In genomic region chr16:35411156-35411555, GRCh38 we compare ENCODE assay signal across 35 cellular contexts.
"Had no signal": no experiment of that assay in that cellular context is flagged by ENCODE, and none has a peak within 500 bp of the region (broad histone marks: within the 10 kb centered on the region; RNA-seq: fewer than 3 reads in every experiment).

No MANE protein-coding gene starts in this region.

- H3K36me3 ChIP-seq: MG63 had no signal

- DNase-seq: Karpas-422, Kasumi-1, MG63, MV-4-11, NCI-H1048, NCI-H1092, NCI-H1092 treated with DMSO at 0.1 percent for 48 hours, NCI-H1105, NCI-H1105 treated with DMSO at 0.1 percent for 48 hours, NCI-H1417, NCI-H1417 treated with DMSO at 0.1 percent for 48 hours, NCI-H1436, NCI-H1436 treated with DMSO at 0.1 percent for 48 hours, NCI-H146, NCI-H1694, NCI-H1694 treated with DMSO at 0.1 percent for 48 hours, NCI-H187, NCI-H187 treated with DMSO at 0.1 percent for 48 hours, NCI-H1930, NCI-H2029, NCI-H2029 treated with DMSO at 0.1 percent for 48 hours, NCI-H2081, NCI-H2081 treated with DMSO at 0.1 percent for 48 hours, NCI-H2107, NCI-H2171, NCI-H2171 treated with DMSO at 0.1 percent for 48 hours, NCI-H2227 treated with DMSO at 0.1 percent for 48 hours, NCI-H226, NCI-H345, NCI-H446, NCI-H446 treated with DMSO at 0.1 percent for 48 hours, NCI-H510A, NCI-H510A treated with DMSO at 0.1 percent for 48 hours, NCI-H524 had no signal

- H3K9me3 ChIP-seq: MG63 had no signal

- H3K27me3 ChIP-seq: MG63 had no signal

- H3K4me2 ChIP-seq: KMS-11 had no signal

- H3K9ac ChIP-seq: KMS-11 had no signal

- H3K27ac ChIP-seq: KMS-11 had no signal

- H3K4me3 ChIP-seq: MG63 had no signal
